ENCODE assay signal across 13 cellular contexts in the genomic region with DNA sequence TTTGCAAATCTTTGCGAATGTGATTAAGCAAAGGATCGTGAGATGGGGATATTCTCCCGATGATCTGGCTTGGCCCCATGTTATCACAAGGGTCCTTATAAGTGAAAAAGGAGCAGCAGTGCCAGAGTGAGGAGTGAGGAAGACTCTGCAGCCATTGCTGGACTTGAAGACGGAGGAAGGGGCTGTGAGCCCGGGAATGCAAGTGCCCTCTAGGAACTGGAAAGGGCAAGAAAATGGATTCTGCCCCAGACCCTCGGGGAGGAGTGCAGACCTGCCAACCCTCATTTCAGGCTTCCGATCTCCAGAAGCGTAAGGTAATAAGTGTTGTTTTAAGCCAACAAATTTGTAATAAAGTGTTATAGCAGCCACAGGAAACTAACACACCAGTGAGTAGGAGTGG.
DNase-seq lines count a peak whose midpoint lies in the region; ATAC-seq and TF ChIP-seq lines count a peak whose summit lies in the region.
"Had no signal": no experiment of that assay in that cellular context is flagged by ENCODE, and none has a peak within 500 bp of the region (broad histone marks: within the 10 kb centered on the region; RNA-seq: fewer than 3 reads in every experiment).

No MANE protein-coding gene starts in this region.

- H3K4me3 Mint-ChIP-seq in glutamatergic neuron (ENCODE audit: unreplicated experiment) (no peak overlapping the region), nephron progenitor cell (no peak overlapping the region)
- H3K4me3 Mint-ChIP-seq: B cell; CD4-positive, alpha-beta T cell had no signal

- H3K27ac ChIP-seq in coronary artery = no peak overlapping the region

- intact Hi-C loops in cardiac septum (cut with DNase I) = no loop called here
- intact Hi-C loops in Right ventricle myocardium superior (cut with DNase I) = no loop called here
- intact Hi-C loops in posterior vena cava (cut with DNase I) = loop anchor here in 1 of 2 donors (10.0 kb wide), 1 partner anchor 83 kb away; the partner anchor contains the start of gene EVC2

- H3K9me3 Mint-ChIP-seq in glutamatergic neuron (ENCODE audit: unreplicated experiment) (peaks cover 4% of the 10 kb centered on the region), nephron progenitor cell (peaks cover 19% of the 10 kb centered on the region)
- H3K9me3 Mint-ChIP-seq: CD4-positive, alpha-beta T cell had no signal

- TF ChIP-seq CTCF in coronary artery (IDR thresholded peaks at IDR 0.05) = no peak
- TF ChIP-seq CTCF in glutamatergic neuron (IDR thresholded peaks at IDR 0.05; ENCODE audit: partially characterized antibody, unreplicated experiment) = no peak
- no peak for TF ChIP-seq CTCF in nephron progenitor cell (IDR thresholded peaks at IDR 0.05)

- H3K27me3 Mint-ChIP-seq in glutamatergic neuron (ENCODE audit: unreplicated experiment) (peaks cover 9% of the 10 kb centered on the region), nephron progenitor cell (ENCODE audit: low read depth, poor library complexity) (no peaks in the 10 kb centered on the region)
- H3K27me3 Mint-ChIP-seq: B cell; CD4-positive, alpha-beta T cell had no signal

- H3K36me3 Mint-ChIP-seq in glutamatergic neuron (ENCODE audit: unreplicated experiment) = peaks cover 29% of the 10 kb centered on the region
- peaks cover 64% of the 10 kb centered on the region for H3K36me3 Mint-ChIP-seq in nephron progenitor cell (ENCODE audit: low read depth)

- no peak overlapping the region for H3K27ac Mint-ChIP-seq in glutamatergic neuron (ENCODE audit: unreplicated experiment)
- no peak overlapping the region for H3K27ac Mint-ChIP-seq in nephron progenitor cell
- H3K27ac Mint-ChIP-seq: B cell; CD4-positive, alpha-beta T cell had no signal

- no peak overlapping the region for H3K4me3 ChIP-seq in coronary artery

- H3K4me1 Mint-ChIP-seq in glutamatergic neuron (ENCODE audit: low read depth, unreplicated experiment) (peaks cover 20% of the 10 kb centered on the region), nephron progenitor cell (no peaks in the 10 kb centered on the region)
- H3K4me1 Mint-ChIP-seq: B cell had no signal

- DNase-seq in cardiac septum (ENCODE audit: low spot score) (peak; percentile 9), Right ventricle myocardium superior (no peak), coronary artery (ENCODE audit: low spot score) (peak; percentile 21), posterior vena cava (ENCODE audit: low spot score) (peak; percentile 22), glutamatergic neuron (no peak), nephron progenitor cell (no peak), NCI-H2029 treated with DMSO at 0.1 percent for 48 hours (lab: John Stamatoyannopoulos, UW) (no peak)
- DNase-seq: C1 segment of cervical spinal cord; Calu3; CD4-positive, alpha-beta T cell; DMS 273 treated with DMSO at 0.1 percent for 48 hours had no signal

- no peak for ATAC-seq in Right ventricle myocardium superior (ENCODE audit: poor library complexity)
- ATAC-seq: HCT116 had no signal

Comparison
In these comparisons a context has a peak if more than half of its experiments do, and no peak if none do; other contexts are left out.
1. DNase-seq: peak in cardiac septum (single experiment), coronary artery (single experiment) and posterior vena cava (single experiment); none in Right ventricle myocardium superior (single experiment), glutamatergic neuron (single experiment), nephron progenitor cell (single experiment) and NCI-H2029 treated with DMSO at 0.1 percent for 48 hours (single experiment).